ENCODE assay signal across 1 cellular context in genomic region chr11:73227571-73228211, GRCh38.
TF ChIP-seq lines count a peak whose summit lies in the region.

No MANE protein-coding gene starts in this region.

TF ChIP-seq in SK-N-SH, 30 proteins besides CTCF, POLR2A, EP300 and RAD21 (continued from another document):
- TF ChIP-seq MXI1 (IDR thresholded peaks at IDR 0.05; ENCODE audit: low read depth, low read length): no peak
